ENCODE assay signal across 8 cellular contexts in genomic region chr2:178479275-178479616, GRCh38. TPM values are rescaled to one million over a fixed set of nuclear protein-coding genes. Genes with fewer than 3 reads are reported as not detected.
A peak's percentile ranks its signal among the peaks of the same experiment; 100 is the strongest.
DNase-seq lines count a peak whose midpoint lies in the region; ATAC-seq, FAIRE-seq and TF ChIP-seq lines count a peak whose summit lies in the region.

No MANE protein-coding gene starts in this region.

- H3K27ac ChIP-seq in AG04450 (ENCODE audit: low read depth, low read length) (peak overlapping the region; percentile 95), HUES64 (ENCODE audit: low read depth, low read length) (no peak overlapping the region)
- peak overlapping the region; percentile 80 for H3K27ac ChIP-seq in naive thymus-derived CD4-positive, alpha-beta T cell (ENCODE audit: low read depth, low read length)

- no peak for TF ChIP-seq CTCF in AG04450 (IDR thresholded peaks at IDR 0.05; ENCODE audit: low read depth, low read length)
- TF ChIP-seq CTCF in cardiac fibroblast (IDR thresholded peaks at IDR 0.05; ENCODE audit: low read depth, low read length) = no peak
- TF ChIP-seq CTCF in lower leg skin (IDR thresholded peaks at IDR 0.05) = no peak

- POLR2A ChIA-PET in AG04450 (lab: Yijun Ruan, JAX) = no interaction called here
- POLR2A ChIA-PET in naive thymus-derived CD4-positive, alpha-beta T cell (lab: Charles Lee) = interaction anchor here (1.9 to 2.8 kb wide), 2 partner anchors 28 to 44 kb away, joined by 6 to 10 read pairs; partner anchors contain the start of genes PJVK and PRKRA

- 65% methylated on average over 4 of the region's 4 CpGs for WGBS in HUES64
- WGBS in lower leg skin, 2 donors = 49 to 63% methylated on average over 4 of the region's 4 CpGs

- no peak for DNase-seq in AG04450 (ENCODE audit: low read depth, low spot score)
- no peak for DNase-seq in cardiac fibroblast (ENCODE audit: low read depth in 2 of 2)
- no peak for DNase-seq in naive thymus-derived CD4-positive, alpha-beta T cell
- DNase-seq in RCC 7860 (ENCODE audit: low spot score) = no peak
- DNase-seq in lower leg skin (ENCODE audit: low spot score in 2 of 2) = no peak
- no peak for DNase-seq in cerebellar cortex (ENCODE audit: low spot score)

- CTCF ChIA-PET in AG04450 (lab: Charles Lee) = interaction anchor here (1.0 to 1.2 kb wide), 4 partner anchors 26 to 367 kb away, joined by 3 to 7 read pairs (median 3); partner anchors contain the start of gene RBM45
- CTCF ChIA-PET in naive thymus-derived CD4-positive, alpha-beta T cell (lab: Charles Lee) = interaction anchor here (0.5 kb wide), 1 partner anchor 29 kb away, joined by 3 read pairs; the partner anchor contains the start of gene PRKRA

- no peak for TF ChIP-seq POLR2A in lower leg skin (IDR thresholded peaks at IDR 0.05)

- peak overlapping the region; percentile 94 to 100 (median 99) for H3K4me3 Mint-ChIP-seq in naive thymus-derived CD4-positive, alpha-beta T cell

- H3K9ac ChIP-seq in HUES64 (ENCODE audit: low read depth, low read length) = no peak overlapping the region

- peaks cover 16% of the 10 kb centered on the region for H3K4me1 ChIP-seq in HUES64 (ENCODE audit: insufficient read depth, low read length)
- peaks cover 22 to 28% of the 10 kb centered on the region in 2 donors for H3K4me1 ChIP-seq in naive thymus-derived CD4-positive, alpha-beta T cell (ENCODE audit: control insufficient read depth in 2 of 2, insufficient read depth in 2 of 2, low read length in 2 of 2)

- H3K4me3 ChIP-seq in AG04450 (ENCODE audit: low read depth, low read length) (peak overlapping the region; percentile 75), HUES64 (ENCODE audit: low read length) (peak overlapping the region; percentile 89), cardiac fibroblast (replicated peaks in 1 of 2; ENCODE audit: low read depth in 2 of 2, low read length in 2 of 2) (peak overlapping the region; percentile 56 to 71), lower leg skin (ENCODE audit: low read depth, poor library complexity, severe bottlenecking) (no peak overlapping the region)
- peak overlapping the region; percentile 91 for H3K4me3 ChIP-seq in naive thymus-derived CD4-positive, alpha-beta T cell (ENCODE audit: low read length)

- H3K9me3 ChIP-seq in AG04450 (ENCODE audit: control insufficient read depth, insufficient read depth, low read length) = no peaks in the 10 kb centered on the region
- no peaks in the 10 kb centered on the region for H3K9me3 ChIP-seq in HUES64 (ENCODE audit: insufficient read depth, low read depth, low read length)
- no peaks in the 10 kb centered on the region for H3K9me3 ChIP-seq in naive thymus-derived CD4-positive, alpha-beta T cell (ENCODE audit: control insufficient read depth in 2 of 3, low read length in 3 of 3)

- no peak for FAIRE-seq in RCC 7860 (lab: Jason Lieb, UNC)

- H3K27me3 Mint-ChIP-seq in naive thymus-derived CD4-positive, alpha-beta T cell = no peaks in the 10 kb centered on the region

- H3K27ac Mint-ChIP-seq in naive thymus-derived CD4-positive, alpha-beta T cell = peak overlapping the region; percentile 91 to 99 (median 98)

- no peak for ATAC-seq in naive thymus-derived CD4-positive, alpha-beta T cell
- no peak for ATAC-seq in HG03442 (IDR thresholded peaks at IDR 0.05; ENCODE audit: unreplicated experiment)

- no peaks in the 10 kb centered on the region for H3K9me3 Mint-ChIP-seq in naive thymus-derived CD4-positive, alpha-beta T cell

- intact Hi-C loops in naive thymus-derived CD4-positive, alpha-beta T cell (cut with micrococcal nuclease) = loop anchor here in 1 of 2 donors (1.0 to 2.0 kb wide), 4 partner anchors 44 to 1528 kb away; partner anchors contain the start of genes CWC22 and HNRNPA3
- intact Hi-C loops in lower leg skin (cut with DNase I; ENCODE audit: low total_unique reads) = no loop called here

- H3K27me3 ChIP-seq in AG04450 (ENCODE audit: control insufficient read depth, insufficient read depth, low read length) = no peaks in the 10 kb centered on the region
- H3K27me3 ChIP-seq in HUES64 (ENCODE audit: insufficient read depth, low read length) = peaks cover 9% of the 10 kb centered on the region
- no peaks in the 10 kb centered on the region for H3K27me3 ChIP-seq in naive thymus-derived CD4-positive, alpha-beta T cell (ENCODE audit: control insufficient read depth in 2 of 2, insufficient read depth in 2 of 2, low read length in 2 of 2)

- H3K4me1 Mint-ChIP-seq in naive thymus-derived CD4-positive, alpha-beta T cell = peaks cover 27 to 51% (median 41%) of the 10 kb centered on the region in 7 donors

- no peaks in the 10 kb centered on the region for H3K36me3 ChIP-seq in HUES64 (ENCODE audit: insufficient read depth, low read length)
- H3K36me3 ChIP-seq in naive thymus-derived CD4-positive, alpha-beta T cell (ENCODE audit: control insufficient read depth in 2 of 3, insufficient read depth in 3 of 3, low read length in 3 of 3) = no peaks in the 10 kb centered on the region

- H3K36me3 Mint-ChIP-seq in naive thymus-derived CD4-positive, alpha-beta T cell = peaks cover 0 to 2% (median 0%) of the 10 kb centered on the region in 5 donors

RNA-seq across cellular contexts. Expression of gene FKBP7, which starts 0.8 kb away (rescaled TPM):
- polyA plus RNA-seq in AG04450 (2011; rRNA removed) = 130 and 162 TPM in 2 replicates
- polyA minus RNA-seq in AG04450 (2011; rRNA and poly(A)+ RNA removed) = 18.5 and 29.1 TPM in 2 replicates
- 4.9 TPM for polyA plus RNA-seq in HUES64 (2013, experiment 1 of 2)
- polyA plus RNA-seq in HUES64 (2013, experiment 2 of 2) = 9.2 TPM
- 1 to 10 TPM in 4 of 5 experiments, under 1 TPM in 1; 0.64 to 2.7 (median 1.9) TPM for total RNA-seq in naive thymus-derived CD4-positive, alpha-beta T cell
- 1 to 10 TPM; 2.7 to 4.6 TPM for polyA plus RNA-seq in naive thymus-derived CD4-positive, alpha-beta T cell
- total RNA-seq in lower leg skin = 1 to 10 TPM; 4.6 to 6.7 (median 5.4) TPM

RNA-seq across cellular contexts. Expression of gene PLEKHA3, which starts 1.0 kb away (rescaled TPM):
- polyA plus RNA-seq in AG04450 (2011; rRNA removed) = 17.7 and 28.2 TPM in 2 replicates
- polyA minus RNA-seq in AG04450 (2011; rRNA and poly(A)+ RNA removed) = 7.6 and 10.9 TPM in 2 replicates
- polyA plus RNA-seq in HUES64 (2013, experiment 1 of 2) = 9.2 TPM
- 7.8 TPM for polyA plus RNA-seq in HUES64 (2013, experiment 2 of 2)
- 10 to 100 TPM; 21.6 to 33.7 (median 30.2) TPM for total RNA-seq in naive thymus-derived CD4-positive, alpha-beta T cell
- polyA plus RNA-seq in naive thymus-derived CD4-positive, alpha-beta T cell = 10 to 100 TPM; 25.3 to 26.4 TPM
- total RNA-seq in lower leg skin = 1 to 10 TPM; 2.7 to 7.6 (median 4.2) TPM

RNA-seq across cellular contexts. Expression of gene PJVK, which starts 28.1 kb away (rescaled TPM):
- 2.1 and 3.4 TPM in 2 replicates for polyA plus RNA-seq in AG04450 (2011; rRNA removed)
- polyA minus RNA-seq in AG04450 (2011; rRNA and poly(A)+ RNA removed) = 1.6 and 1.7 TPM in 2 replicates
- 1.4 TPM for polyA plus RNA-seq in HUES64 (2013, experiment 1 of 2)
- 2.0 TPM for polyA plus RNA-seq in HUES64 (2013, experiment 2 of 2)
- 1 to 10 TPM; 2.1 to 6.3 (median 3.8) TPM for total RNA-seq in naive thymus-derived CD4-positive, alpha-beta T cell
- polyA plus RNA-seq in naive thymus-derived CD4-positive, alpha-beta T cell = under 1 TPM; 0.44 to 0.45 TPM
- 1 to 10 TPM in 3 of 4 donors, under 1 TPM in 1; 0.84 to 6.6 (median 1.2) TPM for total RNA-seq in lower leg skin

RNA-seq across cellular contexts. Expression of gene PRKRA, which starts 28.3 kb away (rescaled TPM):
- 47.5 and 58.6 TPM in 2 replicates for polyA plus RNA-seq in AG04450 (2011; rRNA removed)
- polyA minus RNA-seq in AG04450 (2011; rRNA and poly(A)+ RNA removed) = 30.2 and 43.4 TPM in 2 replicates
- 49.6 TPM for polyA plus RNA-seq in HUES64 (2013, experiment 1 of 2)
- 58.6 TPM for polyA plus RNA-seq in HUES64 (2013, experiment 2 of 2)
- 100 to 1,000 TPM in 1 of 5 experiments, 10 to 100 TPM in 4; 40.8 to 113 (median 59.4) TPM for total RNA-seq in naive thymus-derived CD4-positive, alpha-beta T cell
- polyA plus RNA-seq in naive thymus-derived CD4-positive, alpha-beta T cell = 10 to 100 TPM; 57.8 to 65.9 TPM
- total RNA-seq in lower leg skin = 10 to 100 TPM; 53.8 to 71.2 (median 57.3) TPM
